Comparison of ENCODE assay signal across 10 cellular contexts in the genomic region with DNA sequence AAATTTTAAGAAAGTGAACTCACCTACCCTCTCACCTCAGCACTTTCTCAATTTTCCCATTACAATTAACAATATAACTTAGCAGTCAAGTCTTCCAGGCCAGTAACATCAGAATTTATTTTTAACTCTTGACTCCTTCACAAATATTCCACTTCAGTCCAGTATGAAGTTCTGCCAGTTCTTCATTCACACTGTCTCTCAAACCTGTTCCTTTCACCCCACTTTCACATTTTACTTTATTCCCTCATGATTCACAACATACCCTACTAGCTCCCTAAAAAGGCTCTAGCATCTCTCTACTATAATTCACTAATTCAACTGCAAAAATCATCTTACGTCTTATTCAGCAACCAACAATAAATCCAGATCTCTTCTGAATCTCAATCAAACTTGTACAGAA. TPM values are rescaled to one million over a fixed set of nuclear protein-coding genes. Genes with fewer than 3 reads are reported as not detected.
A peak's percentile ranks its signal among the peaks of the same experiment; 100 is the strongest.
DNase-seq lines count a peak whose midpoint lies in the region; ATAC-seq and TF ChIP-seq lines count a peak whose summit lies in the region.
"Had no signal": no experiment of that assay in that cellular context is flagged by ENCODE, and none has a peak within 500 bp of the region (broad histone marks: within the 10 kb centered on the region; RNA-seq: fewer than 3 reads in every experiment).

No MANE protein-coding gene starts in this region.

- no peaks in the 10 kb centered on the region for H3K4me1 ChIP-seq in BE2C
- H3K4me1 ChIP-seq in Karpas-422 (ENCODE audit: low read length), result peaks cover 32% of the 10 kb centered on the region
- peaks cover 9% of the 10 kb centered on the region for H3K4me1 ChIP-seq in endocrine pancreas (ENCODE audit: control insufficient read depth, insufficient read depth, low read length)
- H3K4me1 ChIP-seq in neutrophil (ENCODE audit: control insufficient read depth in 1 of 2, insufficient read depth in 1 of 2, low read depth in 1 of 2, low read length in 1 of 2), result peaks cover 47 to 50% of the 10 kb centered on the region in 2 experiments

- H3K9me3 ChIP-seq in BE2C, result no peaks in the 10 kb centered on the region
- no peaks in the 10 kb centered on the region for H3K9me3 ChIP-seq in Karpas-422 (ENCODE audit: low read length)
- no peaks in the 10 kb centered on the region for H3K9me3 ChIP-seq in endocrine pancreas (ENCODE audit: control insufficient read depth, low read length)
- H3K9me3 ChIP-seq in neutrophil, result no peaks in the 10 kb centered on the region
- H3K9me3 ChIP-seq: adrenal gland had no signal

- no peak for DNase-seq in BE2C
- DNase-seq in Karpas-422, result no peak
- DNase-seq in stimulated activated naive CD4-positive, alpha-beta T cell (lab: John Stamatoyannopoulos, UW), result no peak
- DNase-seq in NCI-H146 treated with DMSO at 0.1 percent for 48 hours (lab: John Stamatoyannopoulos, UW; ENCODE audit: unreplicated experiment), result no peak
- DNase-seq: activated CD4-positive, alpha-beta T cell treated with anti-CD3 and anti-CD28 coated beads for 48 hours; adrenal gland had no signal

- ATAC-seq in GM19395 (IDR thresholded peaks at IDR 0.05; ENCODE audit: unreplicated experiment), result no peak
- ATAC-seq in HG02678 (IDR thresholded peaks at IDR 0.05; ENCODE audit: unreplicated experiment), result no peak

- H3K27me3 ChIP-seq in BE2C (no peaks in the 10 kb centered on the region), Karpas-422 (ENCODE audit: low read length) (no peaks in the 10 kb centered on the region), endocrine pancreas (ENCODE audit: control insufficient read depth, insufficient read depth, low read length) (no peaks in the 10 kb centered on the region), neutrophil (no peaks in the 10 kb centered on the region)
- H3K27me3 ChIP-seq: adrenal gland had no signal

- H3K9ac ChIP-seq in Karpas-422 (ENCODE audit: low read length), result peak overlapping the region; percentile 90
- H3K9ac ChIP-seq in endocrine pancreas (ENCODE audit: control insufficient read depth, insufficient read depth, low read length), result no peak overlapping the region

- H4K20me1 ChIP-seq in Karpas-422 (ENCODE audit: insufficient read depth, low read depth, low read length), result peaks cover 39% of the 10 kb centered on the region

- H3K4me3 ChIP-seq in BE2C (ENCODE audit: low read depth, low read length) (peak overlapping the region; percentile 94), Karpas-422 (ENCODE audit: low read length) (peak overlapping the region; percentile 92), endocrine pancreas (ENCODE audit: control insufficient read depth, insufficient read depth, low read length) (peak overlapping the region; percentile 100), neutrophil (ENCODE audit: low read depth in 1 of 2, low read length in 1 of 2) (peak overlapping the region in 1 of 2 experiments; percentile 99)

- H3K9me2 ChIP-seq in Karpas-422 (replicated peaks; ENCODE audit: insufficient read depth, low read length), result no peaks in the 10 kb centered on the region

- H3K79me2 ChIP-seq in Karpas-422 (ENCODE audit: low read length), result peaks cover 83% of the 10 kb centered on the region

- no peaks in the 10 kb centered on the region; the same call in 1 of the 2 replicates for H3K36me3 ChIP-seq in BE2C
- H3K36me3 ChIP-seq in Karpas-422 (ENCODE audit: insufficient read depth, low read length), result peaks cover 18% of the 10 kb centered on the region; the same call in 1 of the 2 replicates
- no peaks in the 10 kb centered on the region for H3K36me3 ChIP-seq in endocrine pancreas (ENCODE audit: control insufficient read depth, insufficient read depth, low read length)
- no peaks in the 10 kb centered on the region for H3K36me3 ChIP-seq in neutrophil
- H3K36me3 ChIP-seq: adrenal gland had no signal

- H2AFZ ChIP-seq in Karpas-422 (ENCODE audit: low read length), result no peak overlapping the region

- H3K27ac ChIP-seq in Karpas-422 (ENCODE audit: low read length) (0 out of 2 replicates have a peak overlapping the region, but pooled peaks have one; percentile 60), neutrophil (peak overlapping the region; percentile 17)
- H3K27ac ChIP-seq: adrenal gland had no signal

- H3K4me2 ChIP-seq in Karpas-422 (ENCODE audit: low read depth, low read length, poor library complexity, severe bottlenecking), result peak overlapping the region; percentile 92

- TF ChIP-seq CTCF in BE2C (IDR thresholded peaks at IDR 0.05; ENCODE audit: low read depth, low read length) (no peak), neutrophil (IDR thresholded peaks at IDR 0.05) (no peak)

RNA-seq across cellular contexts. Expression of gene GSK3B, which starts 3.8 kb away (rescaled TPM):
- polyA plus RNA-seq in BE2C (2012; ENCODE audit: insufficient read depth, insufficient read length, low read depth), result 37.2 TPM
- total RNA-seq in Karpas-422 (2014; rRNA removed; shearing (Covaris generic); ENCODE audit: low replicate concordance), result 48.7 and 67.1 TPM in 2 replicates
